In genomic region chr20:957544-957943, GRCh38 we compare ENCODE assay signal across 1 cellular context.
TF ChIP-seq lines count a peak whose summit lies in the region.

No MANE protein-coding gene starts in this region.

TF ChIP-seq in HepG2, 621 proteins besides CTCF, POLR2A, EP300 and RAD21:
- no peak for TF ChIP-seq ZNF530 (CRISPR knock-in tag; IDR thresholded peaks at IDR 0.05; ENCODE audit: low read depth)
- TF ChIP-seq ZNF281 (CRISPR knock-in tag; IDR thresholded peaks at IDR 0.05; ENCODE audit: borderline replicate concordance) = no peak
- no peak for TF ChIP-seq SAFB2 (CRISPR knock-in tag; IDR thresholded peaks at IDR 0.05; ENCODE audit: borderline replicate concordance, low read depth)
- no peak for TF ChIP-seq ZNF782 (CRISPR knock-in tag; IDR thresholded peaks at IDR 0.05; ENCODE audit: borderline replicate concordance)
- no peak for TF ChIP-seq ZNF501 (CRISPR knock-in tag; IDR thresholded peaks at IDR 0.05)
- no peak for TF ChIP-seq TARDBP (CRISPR knock-in tag; IDR thresholded peaks at IDR 0.05)
TF ChIP-seq in HepG2: peak in this region for 0.
